ENCODE assay signal across 30 cellular contexts in the genomic region with DNA sequence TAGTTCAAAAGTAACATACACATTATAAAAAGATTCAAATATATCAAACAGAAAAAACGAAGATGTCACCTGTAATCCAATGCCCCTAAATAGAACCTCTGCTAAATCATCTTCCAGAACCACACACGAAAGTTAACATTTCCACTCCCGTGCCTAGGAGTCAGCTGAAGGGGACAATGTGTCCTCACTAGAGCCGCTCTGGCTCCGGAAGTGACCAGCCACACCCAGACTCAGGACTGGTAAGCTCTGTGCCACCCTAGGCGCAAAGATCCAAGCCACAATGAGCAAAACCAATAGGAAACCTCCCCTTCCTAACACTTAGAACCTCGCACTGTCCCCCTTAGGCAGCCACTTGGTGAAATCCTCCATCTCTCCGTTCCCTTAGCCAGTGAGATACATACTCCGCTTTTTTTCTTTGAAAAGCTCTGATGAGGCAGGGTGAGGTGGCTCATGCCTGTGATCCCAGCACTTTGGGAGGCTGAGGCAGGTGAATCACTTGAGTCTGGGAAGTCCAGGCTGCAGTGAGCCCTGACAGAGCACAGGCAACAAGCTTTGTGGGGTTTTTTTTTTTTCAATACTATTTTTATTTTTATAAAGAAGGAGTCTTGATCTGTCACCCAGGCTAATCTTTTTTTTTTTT. TPM values are rescaled to one million over a fixed set of nuclear protein-coding genes. Genes with fewer than 3 reads are reported as not detected.
DNase-seq lines count a peak whose midpoint lies in the region; ATAC-seq and TF ChIP-seq lines count a peak whose summit lies in the region.
"Had no signal": no experiment of that assay in that cellular context is flagged by ENCODE, and none has a peak within 500 bp of the region (broad histone marks: within the 10 kb centered on the region; RNA-seq: fewer than 3 reads in every experiment).

No MANE protein-coding gene starts in this region.

- H3K27ac ChIP-seq in breast epithelium = no peak overlapping the region
- H3K27ac ChIP-seq in psoas muscle = no peak overlapping the region
- H3K27ac ChIP-seq in lower lobe of right lung = no peak overlapping the region
- H3K27ac ChIP-seq: hepatocyte, parathyroid adenoma had no signal

- H3K9me3 Mint-ChIP-seq in MCF 10A (ENCODE audit: unreplicated experiment) = no peaks in the 10 kb centered on the region
- no peaks in the 10 kb centered on the region for H3K9me3 Mint-ChIP-seq in endothelial cell (ENCODE audit: unreplicated experiment)
- no peaks in the 10 kb centered on the region for H3K9me3 Mint-ChIP-seq in stimulated activated effector memory CD8-positive, alpha-beta T cell treated with anti-CD3 and anti-CD28 coated beads, Interleukin-12 subunit alpha, Interleukin-12 subunit beta, amount 100 ng/mL, for 72 hours
- H3K9me3 Mint-ChIP-seq: activated naive CD4-positive, alpha-beta T cell treated with anti-CD3 and anti-CD28 coated beads for 36 hours; naive B cell had no signal

- BruUV-seq in MCF 10A (replicated peaks; lab: Mats Ljungman, UMichigan) = no TSS peak

- H3K4me1 ChIP-seq in breast epithelium (peaks cover 0 to 4% of the 10 kb centered on the region in 2 donors), psoas muscle (peaks cover 15% of the 10 kb centered on the region), lower lobe of right lung (peaks cover 16% of the 10 kb centered on the region)

- no peaks in the 10 kb centered on the region for H3K27me3 Mint-ChIP-seq in MCF 10A (ENCODE audit: insufficient read depth, unreplicated experiment)
- peaks cover 31% of the 10 kb centered on the region for H3K27me3 Mint-ChIP-seq in endothelial cell (ENCODE audit: unreplicated experiment)

- peak in 3 of 4 donors; percentile 38 to 68 (median 63) for ATAC-seq in psoas muscle
- ATAC-seq in stimulated activated effector memory CD8-positive, alpha-beta T cell treated with anti-CD3 and anti-CD28 coated beads, Interleukin-12 subunit alpha, Interleukin-12 subunit beta, amount 100 ng/mL, for 72 hours = no peak
- no peak for ATAC-seq in HG02588 (IDR thresholded peaks at IDR 0.05; ENCODE audit: unreplicated experiment)
- ATAC-seq in lower lobe of right lung = no peak
- ATAC-seq: esophagus mucosa, PC-3 had no signal

- intact Hi-C loops in MCF 10A (cut with micrococcal nuclease) (loop anchor here (5.0 kb wide), 1 partner anchor 172 kb away; no protein-coding TSS in a partner anchor), breast epithelium (cut with DNase I; ENCODE audit: low total_unique reads) (no loop called here), psoas muscle (cut with DNase I) (loop anchor here in 1 of 2 donors (5.0 kb wide), 1 partner anchor 87 kb away; no protein-coding TSS in a partner anchor), lower lobe of right lung (cut with DNase I) (loop anchor here (10.0 kb wide), 1 partner anchor 154 kb away; no protein-coding TSS in a partner anchor)

- POLR2A ChIA-PET in MCF 10A (lab: Yijun Ruan, JAX) = interaction anchor here (0.6 kb wide), 1 partner anchor 138 kb away, joined by 3 read pairs; no protein-coding TSS in a partner anchor

- peak overlapping the region; percentile 57 for H3K27ac Mint-ChIP-seq in MCF 10A (ENCODE audit: low read depth, unreplicated experiment)
- H3K27ac Mint-ChIP-seq in endothelial cell (ENCODE audit: unreplicated experiment) = peak overlapping the region; percentile 75
- H3K27ac Mint-ChIP-seq in stimulated activated effector memory CD8-positive, alpha-beta T cell treated with anti-CD3 and anti-CD28 coated beads, Interleukin-12 subunit alpha, Interleukin-12 subunit beta, amount 100 ng/mL, for 72 hours = no peak overlapping the region
- H3K27ac Mint-ChIP-seq: activated naive CD4-positive, alpha-beta T cell treated with anti-CD3 and anti-CD28 coated beads for 36 hours; naive B cell had no signal

- H3K36me3 ChIP-seq in breast epithelium = peaks cover 7% of the 10 kb centered on the region
- peaks cover 3 to 76% of the 10 kb centered on the region in 2 donors for H3K36me3 ChIP-seq in psoas muscle (ENCODE audit: insufficient read depth in 1 of 2, low read depth in 1 of 2)
- peaks cover 73% of the 10 kb centered on the region for H3K36me3 ChIP-seq in lower lobe of right lung

- H3K9me3 ChIP-seq in breast epithelium = no peaks in the 10 kb centered on the region
- no peaks in the 10 kb centered on the region for H3K9me3 ChIP-seq in psoas muscle
- H3K9me3 ChIP-seq in lower lobe of right lung = no peaks in the 10 kb centered on the region
- H3K9me3 ChIP-seq: thoracic aorta had no signal

- peaks cover 7% of the 10 kb centered on the region for H3K4me1 Mint-ChIP-seq in MCF 10A (ENCODE audit: insufficient read depth, unreplicated experiment)
- H3K4me1 Mint-ChIP-seq in endothelial cell (ENCODE audit: unreplicated experiment) = peaks cover 3% of the 10 kb centered on the region
- peaks cover 6% of the 10 kb centered on the region for H3K4me1 Mint-ChIP-seq in stimulated activated effector memory CD8-positive, alpha-beta T cell treated with anti-CD3 and anti-CD28 coated beads, Interleukin-12 subunit alpha, Interleukin-12 subunit beta, amount 100 ng/mL, for 72 hours

- H3K4me3 Mint-ChIP-seq in MCF 10A (ENCODE audit: unreplicated experiment) (no peak overlapping the region), endothelial cell (ENCODE audit: unreplicated experiment) (peak overlapping the region; percentile 68)
- H3K4me3 Mint-ChIP-seq in stimulated activated effector memory CD8-positive, alpha-beta T cell treated with anti-CD3 and anti-CD28 coated beads, Interleukin-12 subunit alpha, Interleukin-12 subunit beta, amount 100 ng/mL, for 72 hours = no peak overlapping the region
- H3K4me3 Mint-ChIP-seq: activated naive CD4-positive, alpha-beta T cell treated with anti-CD3 and anti-CD28 coated beads for 36 hours; naive B cell had no signal

- 56 to 80% (median 66%) methylated on average over 9 of the region's 9 CpGs for WGBS in psoas muscle, 3 donors

- CTCF ChIA-PET in MCF 10A (lab: Yijun Ruan, JAX) = interaction anchor here (0.6 to 1.4 kb wide), 4 partner anchors 31 to 161 kb away, joined by 3 to 4 read pairs (median 4); no protein-coding TSS in a partner anchor

- TF ChIP-seq CTCF in MCF 10A (IDR thresholded peaks at IDR 0.05; ENCODE audit: unreplicated experiment) (no peak), breast epithelium (IDR thresholded peaks at IDR 0.05) (no peak), endothelial cell (IDR thresholded peaks at IDR 0.05; ENCODE audit: unreplicated experiment) (no peak), psoas muscle (IDR thresholded peaks at IDR 0.05) (no peak), lower lobe of right lung (IDR thresholded peaks at IDR 0.05) (no peak)

- H3K4me3 ChIP-seq in breast epithelium (no peak overlapping the region), psoas muscle (no peak overlapping the region), lower lobe of right lung (no peak overlapping the region)
- H3K4me3 ChIP-seq: coronary artery, hepatocyte, thoracic aorta had no signal

- DNase-seq in MCF 10A (ENCODE audit: unreplicated experiment) = no peak
- no peak for DNase-seq in breast epithelium (ENCODE audit: low spot score in 2 of 2)
- no peak for DNase-seq in endothelial cell (ENCODE audit: low spot score)
- peak; percentile 78 for DNase-seq in kidney tubule cell (ENCODE audit: low spot score)
- peak in 1 of 2 donors; percentile 75 for DNase-seq in psoas muscle
- DNase-seq in stimulated activated effector memory CD8-positive, alpha-beta T cell treated with anti-CD3 and anti-CD28 coated beads, Interleukin-12 subunit alpha, Interleukin-12 subunit beta, amount 100 ng/mL, for 72 hours (ENCODE audit: low spot score in 2 of 2) = no peak
- no peak for DNase-seq in lower lobe of right lung
- DNase-seq: 8988T; activated CD4-positive, alpha-beta T cell treated with anti-CD3 and anti-CD28 coated beads, Interleukin-2, amount 50 U/mL, for 4 hours; activated CD4-positive, CD25-positive, alpha-beta regulatory T cell; activated naive CD4-positive, alpha-beta T cell treated with anti-CD3 and anti-CD28 coated beads for 36 hours; Calu3; DND-41; effector memory CD4-positive, alpha-beta T cell; foreskin fibroblast; naive B cell; NCI-H1092 treated with DMSO at 0.1 percent for 48 hours; NCI-H187; NCI-H2171 treated with DMSO at 0.1 percent for 48 hours; NCI-H510A treated with DMSO at 0.1 percent for 48 hours; PC-3; SHP77 treated with DMSO at 0.1 percent for 48 hours; stimulated activated CD4-positive, alpha-beta T cell treated with anti-CD3 and anti-CD28 coated beads, Interleukin-15, amount 100 ng/mL, for 24 hours; stimulated activated naive CD4-positive, alpha-beta T cell treated with Interleukin-2 at 50 U/mL for 16 hours had no signal

- no peak for TF ChIP-seq POLR2A in breast epithelium (IDR thresholded peaks at IDR 0.05)

- H3K36me3 Mint-ChIP-seq in MCF 10A (ENCODE audit: insufficient read depth, unreplicated experiment) = peaks cover 73% of the 10 kb centered on the region
- H3K36me3 Mint-ChIP-seq in endothelial cell (ENCODE audit: low read depth, unreplicated experiment) = peaks cover 42% of the 10 kb centered on the region
- H3K36me3 Mint-ChIP-seq in stimulated activated effector memory CD8-positive, alpha-beta T cell treated with anti-CD3 and anti-CD28 coated beads, Interleukin-12 subunit alpha, Interleukin-12 subunit beta, amount 100 ng/mL, for 72 hours = no peaks in the 10 kb centered on the region
- H3K36me3 Mint-ChIP-seq: naive B cell had no signal

- H3K27me3 ChIP-seq in breast epithelium (no peaks in the 10 kb centered on the region), psoas muscle (ENCODE audit: insufficient read depth in 3 of 3, low read length in 2 of 3) (no peaks in the 10 kb centered on the region), lower lobe of right lung (ENCODE audit: low read depth) (no peaks in the 10 kb centered on the region)
- H3K27me3 ChIP-seq: hepatocyte had no signal

RNA-seq across cellular contexts. Expression of a gene that starts 11.8 kb away (rescaled TPM):
- not detected in 2 replicates for total RNA-seq in MCF 10A (2022)
- not detected for total RNA-seq in breast epithelium
- total RNA-seq in endothelial cell (ENCODE audit: unreplicated experiment) = not detected
- total RNA-seq in psoas muscle = 1 to 10 TPM in 2 of 4 donors, not detected in 2; 1.2 to 3.9 TPM
- 1 to 10 TPM in 1 of 3 donors, under 1 TPM in 2; 0.03 to 2.5 (median 0.25) TPM for polyA plus RNA-seq in psoas muscle
- total RNA-seq in lower lobe of right lung = not detected
- total RNA-seq: activated naive CD4-positive, alpha-beta T cell treated with anti-CD3 and anti-CD28 coated beads for 36 hours; Calu3; hepatocyte; PC-3 had no signal

RNA-seq across cellular contexts. Expression of a gene that starts 20.8 kb away (rescaled TPM):
- total RNA-seq in MCF 10A (2022) (58.6 and 68.1 TPM in 2 replicates), breast epithelium (10 to 100 TPM; 13.6 to 38.7 (median 32.9) TPM), endothelial cell (ENCODE audit: unreplicated experiment) (182 TPM), psoas muscle (100 to 1,000 TPM in 2 of 4 donors, 10 to 100 TPM in 2; 61.8 to 108 (median 90.1) TPM), lower lobe of right lung (65.1 TPM)
- polyA plus RNA-seq in psoas muscle = 10 to 100 TPM; 66.3 to 90.7 (median 78.7) TPM

RNA-seq across cellular contexts. Expression of a gene that starts 23.6 kb away (rescaled TPM):
- total RNA-seq in MCF 10A (2022) (not detected in 2 replicates), breast epithelium (not detected), endothelial cell (ENCODE audit: unreplicated experiment) (not detected), psoas muscle (1 to 10 TPM in 1 of 4 donors, not detected in 3; 2.4 TPM), lower lobe of right lung (0.44 TPM)
- polyA plus RNA-seq in psoas muscle = 1 to 10 TPM in 1 of 3 donors, under 1 TPM in 2; 0.14 to 1.6 (median 0.63) TPM
- total RNA-seq: activated naive CD4-positive, alpha-beta T cell treated with anti-CD3 and anti-CD28 coated beads for 36 hours; Calu3; esophagus mucosa; hepatocyte; PC-3 had no signal

Comparison
In these comparisons a context has a peak if more than half of its experiments do, and no peak if none do; other contexts are left out.
1. ATAC-seq: peak in psoas muscle (3 of 4); none in stimulated activated effector memory CD8-positive, alpha-beta T cell treated with anti-CD3 and anti-CD28 coated beads, Interleukin-12 subunit alpha, Interleukin-12 subunit beta, amount 100 ng/mL, for 72 hours (single experiment), HG02588 (single experiment) and lower lobe of right lung (0 of 2).